8 cellular contexts compared by ENCODE assay signal in the genomic region with DNA sequence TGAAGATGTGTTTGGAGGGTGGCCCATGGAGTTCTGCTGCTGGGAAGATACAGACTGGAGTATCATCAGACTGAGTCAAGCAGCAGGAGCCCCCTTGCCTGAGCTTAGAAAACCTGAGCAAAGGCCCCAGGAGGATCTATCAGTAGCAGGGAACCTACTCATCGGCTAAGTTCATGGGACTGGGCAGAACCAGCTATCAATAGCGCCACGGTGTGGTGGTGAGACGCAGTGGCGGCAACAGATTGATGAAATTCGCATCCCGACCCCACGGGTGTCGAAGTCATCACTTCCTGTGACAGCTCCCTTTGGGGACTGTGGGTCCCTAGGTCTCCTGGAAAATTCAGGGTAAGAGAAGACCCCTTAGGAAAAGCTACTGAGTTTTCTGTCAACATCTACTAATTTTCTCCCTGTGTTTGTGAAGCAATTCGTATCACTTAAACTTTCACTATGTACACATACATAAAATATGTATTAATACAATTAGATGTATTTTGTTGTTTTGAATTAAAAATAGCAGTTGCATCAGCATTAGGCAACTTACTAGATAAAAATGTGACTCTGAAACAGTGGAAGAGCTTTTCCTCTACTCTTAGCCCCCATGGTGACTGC. TPM values are rescaled to one million over a fixed set of nuclear protein-coding genes. Genes with fewer than 3 reads are reported as not detected.
A peak's percentile ranks its signal among the peaks of the same experiment; 100 is the strongest.
DNase-seq lines count a peak whose midpoint lies in the region; ATAC-seq and TF ChIP-seq lines count a peak whose summit lies in the region.

No MANE protein-coding gene starts in this region.

- 41 to 54% (median 41%) methylated on average over 10 of the region's 10 CpGs for WGBS in ovary, 3 donors

- H3K4me1 Mint-ChIP-seq in activated naive CD8-positive, alpha-beta T cell treated with anti-CD3 and anti-CD28 coated beads, Interleukin-2, amount 10 ng/mL, durations not matched to agents 7 days and 5 days: peaks cover 2% of the 10 kb centered on the region
- H3K4me1 Mint-ChIP-seq in immature natural killer cell: peaks cover 2 to 3% of the 10 kb centered on the region in 2 donors

- peaks cover 21% of the 10 kb centered on the region for H3K27me3 Mint-ChIP-seq in activated naive CD8-positive, alpha-beta T cell treated with anti-CD3 and anti-CD28 coated beads, Interleukin-2, amount 10 ng/mL, durations not matched to agents 7 days and 5 days
- peaks cover 6 to 12% (median 11%) of the 10 kb centered on the region in 3 donors for H3K27me3 Mint-ChIP-seq in immature natural killer cell (ENCODE audit: low read depth in 3 of 3)

- no peaks in the 10 kb centered on the region for H3K4me1 ChIP-seq in ovary (ENCODE audit: insufficient read depth)

- TF ChIP-seq CTCF in AG10803 (conservative IDR thresholded peaks at IDR 0.05; ENCODE audit: low read length): peak; percentile 58
- TF ChIP-seq CTCF in RWPE1 (conservative IDR thresholded peaks at IDR 0.05; ENCODE audit: low read depth): peak; percentile 44
- no peak for TF ChIP-seq CTCF in ovary (IDR thresholded peaks at IDR 0.05)

- POLR2A ChIA-PET in RWPE1 (lab: Yijun Ruan, JAX; ENCODE audit: low non-redundant PET): no interaction called here
- POLR2A ChIA-PET in activated naive CD8-positive, alpha-beta T cell treated with anti-CD3 and anti-CD28 coated beads, Interleukin-2, amount 10 ng/mL, durations not matched to agents 7 days and 5 days (lab: Charles Lee): interaction anchor here (1.0 to 1.3 kb wide), 2 partner anchors 147 to 497 kb away, joined by 3 read pairs; no protein-coding TSS in a partner anchor

- DNase-seq in AG10803 (ENCODE audit: low read depth) (peak; percentile 17), H4 (ENCODE audit: low spot score) (peak; percentile 42), RWPE1 (ENCODE audit: low spot score) (peak; percentile 45), immature natural killer cell (peak; percentile 3 to 34 (median 15)), HPDE6-E6E7 (ENCODE audit: extremely low spot score) (no peak), ovary (no peak)
- peak; percentile 59 for DNase-seq in activated naive CD8-positive, alpha-beta T cell treated with anti-CD3 and anti-CD28 coated beads, Interleukin-2, amount 10 ng/mL, durations not matched to agents 7 days and 5 days
- peak; percentile 9 to 22 (median 14) for DNase-seq in stimulated activated CD4-positive, alpha-beta T cell treated with anti-CD3 and anti-CD28 coated beads, TNF-alpha, amount 100 ng/mL, for 4 hours (ENCODE audit: low read depth in 3 of 3)

- no peaks in the 10 kb centered on the region for H3K9me3 Mint-ChIP-seq in activated naive CD8-positive, alpha-beta T cell treated with anti-CD3 and anti-CD28 coated beads, Interleukin-2, amount 10 ng/mL, durations not matched to agents 7 days and 5 days
- no peaks in the 10 kb centered on the region for H3K9me3 Mint-ChIP-seq in immature natural killer cell

- no peaks in the 10 kb centered on the region for H3K9me3 ChIP-seq in ovary

- no peak overlapping the region for H3K4me3 Mint-ChIP-seq in activated naive CD8-positive, alpha-beta T cell treated with anti-CD3 and anti-CD28 coated beads, Interleukin-2, amount 10 ng/mL, durations not matched to agents 7 days and 5 days
- no peak overlapping the region for H3K4me3 Mint-ChIP-seq in immature natural killer cell

- no peak overlapping the region for H3K4me3 ChIP-seq in AG10803 (ENCODE audit: low read length)
- H3K4me3 ChIP-seq in ovary: no peak overlapping the region

- CTCF ChIA-PET in RWPE1 (lab: Yijun Ruan, JAX): interaction anchor here (0.5 to 1.8 kb wide), 25 partner anchors 8 to 1389 kb away, joined by 3 to 14 read pairs (median 4); no protein-coding TSS in a partner anchor

- H3K27ac Mint-ChIP-seq in activated naive CD8-positive, alpha-beta T cell treated with anti-CD3 and anti-CD28 coated beads, Interleukin-2, amount 10 ng/mL, durations not matched to agents 7 days and 5 days: no peak overlapping the region
- H3K27ac Mint-ChIP-seq in immature natural killer cell: no peak overlapping the region

- H3K27ac ChIP-seq in RWPE1 (no peak overlapping the region), ovary (no peak overlapping the region)

- TF ChIP-seq POLR2A in ovary (IDR thresholded peaks at IDR 0.05): no peak

- ATAC-seq in activated naive CD8-positive, alpha-beta T cell treated with anti-CD3 and anti-CD28 coated beads, Interleukin-2, amount 10 ng/mL, durations not matched to agents 7 days and 5 days (ENCODE audit: low read depth): peak; percentile 39

- H3K36me3 Mint-ChIP-seq in activated naive CD8-positive, alpha-beta T cell treated with anti-CD3 and anti-CD28 coated beads, Interleukin-2, amount 10 ng/mL, durations not matched to agents 7 days and 5 days: no peaks in the 10 kb centered on the region
- no peaks in the 10 kb centered on the region for H3K36me3 Mint-ChIP-seq in immature natural killer cell

- no peak for TF ChIP-seq EP300 in ovary (IDR thresholded peaks at IDR 0.05)

- intact Hi-C loops in ovary (cut with DNase I): loop anchor here in 1 of 4 donors (5.0 kb wide), 1 partner anchor 147 kb away; no protein-coding TSS in a partner anchor

- H3K27me3 ChIP-seq in ovary: no peaks in the 10 kb centered on the region

- H3K36me3 ChIP-seq in ovary: no peaks in the 10 kb centered on the region

RNA-seq across cellular contexts. Expression of a gene that starts 7.1 kb away (rescaled TPM):
- total RNA-seq in H4 (2014; rRNA removed; shearing (Covaris generic)): not detected in 2 replicates
- not detected for total RNA-seq in activated naive CD8-positive, alpha-beta T cell treated with anti-CD3 and anti-CD28 coated beads, Interleukin-2, amount 10 ng/mL, durations not matched to agents 7 days and 5 days
- polyA plus RNA-seq in immature natural killer cell (not detected), ovary (under 1 TPM; 0.01 to 0.05 TPM)
- total RNA-seq in ovary: under 1 TPM in 1 of 7 donors, not detected in 6; 0.05 TPM

RNA-seq across cellular contexts. Expression of a gene that starts 7.7 kb away (rescaled TPM):
- not detected in 2 replicates for total RNA-seq in H4 (2014; rRNA removed; shearing (Covaris generic))
- total RNA-seq in activated naive CD8-positive, alpha-beta T cell treated with anti-CD3 and anti-CD28 coated beads, Interleukin-2, amount 10 ng/mL, durations not matched to agents 7 days and 5 days: not detected
- polyA plus RNA-seq in immature natural killer cell: under 1 TPM in 1 of 3 donors, not detected in 2; 0.11 TPM
- total RNA-seq in ovary: not detected
- polyA plus RNA-seq in ovary: under 1 TPM in 1 of 2 donors, not detected in 1; 0.06 TPM

RNA-seq across cellular contexts. Expression of a gene that starts 35.0 kb away (rescaled TPM):
- 81.6 and 97.5 TPM in 2 replicates for total RNA-seq in H4 (2014; rRNA removed; shearing (Covaris generic))
- total RNA-seq in activated naive CD8-positive, alpha-beta T cell treated with anti-CD3 and anti-CD28 coated beads, Interleukin-2, amount 10 ng/mL, durations not matched to agents 7 days and 5 days: 10 to 100 TPM; 20.8 to 26.1 TPM
- 10 to 100 TPM; 32.6 to 66.7 (median 38.9) TPM for polyA plus RNA-seq in immature natural killer cell
- total RNA-seq in ovary: 100 to 1,000 TPM in 1 of 7 donors, 10 to 100 TPM in 6; 65.5 to 101 (median 88.8) TPM
- polyA plus RNA-seq in ovary: 100 to 1,000 TPM in 1 of 2 donors, 10 to 100 TPM in 1; 49.5 to 114 TPM

Comparison
In these comparisons a context has a peak if more than half of its experiments do, and no peak if none do; other contexts are left out.
1. DNase-seq: peak in AG10803 (single experiment), H4 (single experiment), RWPE1 (single experiment), activated naive CD8-positive, alpha-beta T cell treated with anti-CD3 and anti-CD28 coated beads, Interleukin-2, amount 10 ng/mL, durations not matched to agents 7 days and 5 days (single experiment), immature natural killer cell (3 of 3) and stimulated activated CD4-positive, alpha-beta T cell treated with anti-CD3 and anti-CD28 coated beads, TNF-alpha, amount 100 ng/mL, for 4 hours (3 of 3); none in HPDE6-E6E7 (single experiment) and ovary (0 of 5).
2. CTCF ChIP-seq: peak in AG10803 (single experiment) and RWPE1 (single experiment); none in ovary (0 of 3).